In genomic region chr7:107596881-107597581, GRCh38 we compare ENCODE assay signal across 15 cellular contexts. TPM values are rescaled to one million over a fixed set of nuclear protein-coding genes. Genes with fewer than 3 reads are reported as not detected.
A peak's percentile ranks its signal among the peaks of the same experiment; 100 is the strongest.
DNase-seq lines count a peak whose midpoint lies in the region; ATAC-seq and TF ChIP-seq lines count a peak whose summit lies in the region.
"Had no signal": no experiment of that assay in that cellular context is flagged by ENCODE, and none has a peak within 500 bp of the region (broad histone marks: within the 10 kb centered on the region; RNA-seq: fewer than 3 reads in every experiment).

No MANE protein-coding gene starts in this region.

- H3K27ac ChIP-seq in cardiac muscle cell (peak overlapping the region; percentile 27), ascending aorta (peak overlapping the region; percentile 78 to 93), left ventricle myocardium inferior (replicated peaks) (peak overlapping the region; percentile 80), aorta (ENCODE audit: low read depth in 1 of 2, low read length in 2 of 2) (peak overlapping the region; percentile 39 to 60)
- H3K27ac ChIP-seq in CD4-positive, alpha-beta memory T cell (ENCODE audit: low read depth, low read length) = no peak overlapping the region
- H3K27ac ChIP-seq: spleen had no signal

- TF ChIP-seq CTCF in cardiac muscle cell (IDR thresholded peaks at IDR 0.05; ENCODE audit: low read depth, low read length) (no peak), ascending aorta (IDR thresholded peaks at IDR 0.05) (no peak), left ventricle myocardium inferior (IDR thresholded peaks at IDR 0.05; ENCODE audit: borderline replicate concordance) (no peak)

- H3K4me1 Mint-ChIP-seq in CD4-positive, alpha-beta memory T cell = no peaks in the 10 kb centered on the region
- H3K4me1 Mint-ChIP-seq: activated CD4-positive, alpha-beta memory T cell treated with anti-CD3 and anti-CD28 coated beads, Interleukin-2, amount 10 ng/mL, durations not matched to agents 7 days and 5 days had no signal

- POLR2A ChIA-PET in CD4-positive, alpha-beta memory T cell (lab: Charles Lee; ENCODE audit: partially characterized antibody) = no interaction called here

- H3K4me3 ChIP-seq in cardiac muscle cell (no peak overlapping the region), ascending aorta (no peak overlapping the region), left ventricle myocardium inferior (no peak overlapping the region), aorta (ENCODE audit: low read length in 2 of 2) (no peak overlapping the region)
- no peak overlapping the region for H3K4me3 ChIP-seq in CD4-positive, alpha-beta memory T cell (ENCODE audit: low read length in 2 of 2)
- H3K4me3 ChIP-seq: spleen had no signal

- H3K4me3 Mint-ChIP-seq in CD4-positive, alpha-beta memory T cell = no peak overlapping the region
- H3K4me3 Mint-ChIP-seq: activated CD4-positive, alpha-beta memory T cell treated with anti-CD3 and anti-CD28 coated beads, Interleukin-2, amount 10 ng/mL, durations not matched to agents 7 days and 5 days had no signal

- no peaks in the 10 kb centered on the region for H3K9me3 ChIP-seq in cardiac muscle cell (ENCODE audit: low read depth)
- H3K9me3 ChIP-seq in ascending aorta = no peaks in the 10 kb centered on the region
- no peaks in the 10 kb centered on the region for H3K9me3 ChIP-seq in left ventricle myocardium inferior (replicated peaks)
- H3K9me3 ChIP-seq in aorta (ENCODE audit: control insufficient read depth, low read length) = no peaks in the 10 kb centered on the region
- H3K9me3 ChIP-seq in CD4-positive, alpha-beta memory T cell (ENCODE audit: control insufficient read depth in 1 of 2, low read length in 2 of 2) = no peaks in the 10 kb centered on the region
- H3K9me3 ChIP-seq: spleen had no signal

- peaks cover 20 to 27% of the 10 kb centered on the region in 2 donors for H3K36me3 Mint-ChIP-seq in CD4-positive, alpha-beta memory T cell

- DNase-seq in cardiac muscle cell (ENCODE audit: low read depth in 1 of 2, low spot score in 1 of 2) (peak in 1 of 2 donors; percentile 45), Right ventricle myocardium inferior (ENCODE audit: missing footprints) (no peak), ascending aorta (ENCODE audit: low spot score in 2 of 2) (no peak), left ventricle myocardium inferior (no peak), aorta (no peak), NCI-H187 (lab: John Stamatoyannopoulos, UW) (no peak)
- DNase-seq in CD4-positive, alpha-beta memory T cell = no peak
- no peak for DNase-seq in activated CD4-positive, CD25-positive, alpha-beta regulatory T cell treated with anti-CD3 and anti-CD28 coated beads, Interleukin-2, amount 50 U/mL, for 72 hours
- DNase-seq: ACHN; activated CD4-positive, alpha-beta memory T cell treated with anti-CD3 and anti-CD28 coated beads, Interleukin-2, amount 10 ng/mL, durations not matched to agents 7 days and 5 days; Calu3; central memory CD4-positive, alpha-beta T cell; hypothalamus; NCI-H2029 treated with DMSO at 0.1 percent for 48 hours; spleen had no signal

- CTCF ChIA-PET in CD4-positive, alpha-beta memory T cell (lab: Charles Lee; ENCODE audit: partially characterized antibody) = interaction anchor here (1.0 kb wide), 1 partner anchor 278 kb away, joined by 3 read pairs; no protein-coding TSS in a partner anchor

- H3K4me1 ChIP-seq in cardiac muscle cell (ENCODE audit: low read depth) (no peaks in the 10 kb centered on the region), ascending aorta (peaks cover 4 to 49% of the 10 kb centered on the region in 2 donors), left ventricle myocardium inferior (peaks cover 44% of the 10 kb centered on the region), aorta (ENCODE audit: control insufficient read depth in 1 of 2, insufficient read depth in 2 of 2, low read length in 2 of 2) (peaks cover 4 to 15% of the 10 kb centered on the region in 2 donors)
- H3K4me1 ChIP-seq in CD4-positive, alpha-beta memory T cell (ENCODE audit: insufficient read depth, low read length) = no peaks in the 10 kb centered on the region

- ATAC-seq in Right ventricle myocardium inferior (no peak), aorta (ENCODE audit: low FRiP score) (no peak)

- WGBS in aorta, 2 donors = 71 to 72% methylated on average over 5 of the region's 5 CpGs

- peaks cover 32% of the 10 kb centered on the region for H3K36me3 ChIP-seq in cardiac muscle cell
- H3K36me3 ChIP-seq in ascending aorta = peaks cover 9 to 10% of the 10 kb centered on the region in 2 donors
- H3K36me3 ChIP-seq in left ventricle myocardium inferior = peaks cover 37% of the 10 kb centered on the region
- H3K36me3 ChIP-seq in aorta (ENCODE audit: control insufficient read depth in 1 of 2, insufficient read depth in 2 of 2, low read length in 1 of 2) = no peaks in the 10 kb centered on the region
- H3K36me3 ChIP-seq in CD4-positive, alpha-beta memory T cell (ENCODE audit: insufficient read depth, low read length) = no peaks in the 10 kb centered on the region

- H3K27me3 Mint-ChIP-seq in CD4-positive, alpha-beta memory T cell = no peaks in the 10 kb centered on the region
- H3K27me3 Mint-ChIP-seq: activated CD4-positive, alpha-beta memory T cell treated with anti-CD3 and anti-CD28 coated beads, Interleukin-2, amount 10 ng/mL, durations not matched to agents 7 days and 5 days had no signal

- intact Hi-C loops in Right ventricle myocardium inferior (cut with DNase I) (no loop called here), ascending aorta (cut with DNase I) (loop anchor here (5.0 to 10.0 kb wide), 3 partner anchors 145 to 970 kb away; partner anchors contain the start of genes CBLL1, DNAJB9 and THAP5), left ventricle myocardium inferior (cut with micrococcal nuclease) (no loop called here), aorta (cut with DNase I) (loop anchor here in 1 of 2 donors (5.0 to 10.0 kb wide), 2 partner anchors 35 to 212 kb away; partner anchors contain the start of genes COG5 and DUS4L)
- intact Hi-C loops in CD4-positive, alpha-beta memory T cell (cut with micrococcal nuclease) = no loop called here

- H3K9me3 Mint-ChIP-seq in CD4-positive, alpha-beta memory T cell = no peaks in the 10 kb centered on the region
- H3K9me3 Mint-ChIP-seq: activated CD4-positive, alpha-beta memory T cell treated with anti-CD3 and anti-CD28 coated beads, Interleukin-2, amount 10 ng/mL, durations not matched to agents 7 days and 5 days had no signal

- H3K27ac Mint-ChIP-seq in CD4-positive, alpha-beta memory T cell = peak overlapping the region in 2 of 7 donors; percentile 16 to 45
- H3K27ac Mint-ChIP-seq: activated CD4-positive, alpha-beta memory T cell treated with anti-CD3 and anti-CD28 coated beads, Interleukin-2, amount 10 ng/mL, durations not matched to agents 7 days and 5 days had no signal

- H3K27me3 ChIP-seq in cardiac muscle cell (no peaks in the 10 kb centered on the region), ascending aorta (no peaks in the 10 kb centered on the region), left ventricle myocardium inferior (ENCODE audit: low read depth) (no peaks in the 10 kb centered on the region), aorta (ENCODE audit: control insufficient read depth in 1 of 2, insufficient read depth in 2 of 2, low read length in 1 of 2) (no peaks in the 10 kb centered on the region)
- no peaks in the 10 kb centered on the region for H3K27me3 ChIP-seq in CD4-positive, alpha-beta memory T cell (ENCODE audit: insufficient read depth, low read length)
- H3K27me3 ChIP-seq: spleen had no signal

RNA-seq across cellular contexts. Expression of gene BCAP29, which starts 17.0 kb away (rescaled TPM):
- total RNA-seq in cardiac muscle cell (27.6 and 44.2 TPM in 2 replicates), Right ventricle myocardium inferior (113 TPM), ascending aorta (73.2 TPM), left ventricle myocardium inferior (91.0 TPM), aorta (100 to 1,000 TPM in 1 of 2 donors, 10 to 100 TPM in 1; 96.1 to 139 TPM)
- polyA plus RNA-seq in cardiac muscle cell (35.9 and 36.6 TPM in 2 replicates), aorta (10 to 100 TPM; 72.5 to 92.8 TPM)
- total RNA-seq in CD4-positive, alpha-beta memory T cell = 10 to 100 TPM; 17.0 to 18.7 TPM
- 10 to 100 TPM; 34.1 to 34.8 TPM for polyA plus RNA-seq in CD4-positive, alpha-beta memory T cell

RNA-seq across cellular contexts. Expression of gene DUS4L, which starts 33.3 kb away (rescaled TPM):
- total RNA-seq in cardiac muscle cell = 19.2 and 22.5 TPM in 2 replicates
- 12.8 and 17.4 TPM in 2 replicates for polyA plus RNA-seq in cardiac muscle cell
- total RNA-seq in Right ventricle myocardium inferior = 7.7 TPM
- 0.75 TPM for total RNA-seq in ascending aorta
- total RNA-seq in left ventricle myocardium inferior = 8.0 TPM
- 1 to 10 TPM; 6.4 to 6.8 TPM for total RNA-seq in aorta
- 1 to 10 TPM; 3.4 to 5.9 TPM for polyA plus RNA-seq in aorta
- 10 to 100 TPM; 10.9 to 11.3 TPM for total RNA-seq in CD4-positive, alpha-beta memory T cell
- 1 to 10 TPM; 4.6 to 4.9 TPM for polyA plus RNA-seq in CD4-positive, alpha-beta memory T cell

RNA-seq across cellular contexts. Expression of gene COG5, which starts 33.3 kb away (rescaled TPM):
- total RNA-seq in cardiac muscle cell (63.1 and 69.1 TPM in 2 replicates), Right ventricle myocardium inferior (55.8 TPM), ascending aorta (16.8 TPM), left ventricle myocardium inferior (40.8 TPM), aorta (10 to 100 TPM; 55.9 to 58.2 TPM)
- polyA plus RNA-seq in cardiac muscle cell (20.4 and 26.2 TPM in 2 replicates), aorta (10 to 100 TPM in 1 of 2 donors, 1 to 10 TPM in 1; 8.6 to 10.8 TPM)
- 10 to 100 TPM; 85.0 to 87.8 TPM for total RNA-seq in CD4-positive, alpha-beta memory T cell
- polyA plus RNA-seq in CD4-positive, alpha-beta memory T cell = 10 to 100 TPM; 39.3 to 44.2 TPM
